ENCODE assay signal across 1 cellular context in the genomic region with DNA sequence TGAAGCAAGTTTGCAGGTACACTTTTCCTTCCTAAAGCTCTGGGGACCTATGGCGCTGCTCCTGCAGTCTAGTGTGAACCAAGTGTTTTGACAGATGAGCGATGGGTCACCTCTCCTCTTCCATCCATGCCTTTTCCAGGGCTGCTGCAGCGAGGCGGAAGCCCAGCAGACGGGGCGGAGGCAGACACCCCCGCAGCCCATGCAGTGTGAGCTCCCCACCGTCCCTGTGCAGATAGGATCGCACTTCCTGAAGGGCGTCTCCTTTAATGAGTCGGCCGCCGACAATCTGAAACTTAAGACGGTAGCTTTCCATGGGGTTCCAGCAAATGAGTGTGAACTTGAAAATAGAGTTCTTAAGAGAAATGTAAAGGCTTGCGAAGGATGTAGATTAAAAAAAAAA.
TF ChIP-seq lines count a peak whose summit lies in the region.

No MANE protein-coding gene starts in this region.

TF ChIP-seq in K562, 482 proteins besides CTCF, POLR2A, EP300 and RAD21 (continued from another document):
- TF ChIP-seq, protein P1, sequence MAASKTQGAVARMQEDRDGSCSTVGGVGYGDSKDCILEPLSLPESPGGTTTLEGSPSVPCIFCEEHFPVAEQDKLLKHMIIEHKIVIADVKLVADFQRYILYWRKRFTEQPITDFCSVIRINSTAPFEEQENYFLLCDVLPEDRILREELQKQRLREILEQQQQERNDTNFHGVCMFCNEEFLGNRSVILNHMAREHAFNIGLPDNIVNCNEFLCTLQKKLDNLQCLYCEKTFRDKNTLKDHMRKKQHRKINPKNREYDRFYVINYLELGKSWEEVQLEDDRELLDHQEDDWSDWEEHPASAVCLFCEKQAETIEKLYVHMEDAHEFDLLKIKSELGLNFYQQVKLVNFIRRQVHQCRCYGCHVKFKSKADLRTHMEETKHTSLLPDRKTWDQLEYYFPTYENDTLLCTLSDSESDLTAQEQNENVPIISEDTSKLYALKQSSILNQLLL (CRISPR knock-in tag; IDR thresholded peaks at IDR 0.05; ENCODE audit: borderline replicate concordance), result no peak
- TF ChIP-seq MAZ (CRISPR knock-in tag; conservative IDR thresholded peaks at IDR 0.05 in 1 of 2, IDR thresholded peaks at IDR 0.05 in 1 of 2), result peak in 1 of 2 experiments; percentile 80; a peak in 1 of 4 replicates
- TF ChIP-seq, protein P2, sequence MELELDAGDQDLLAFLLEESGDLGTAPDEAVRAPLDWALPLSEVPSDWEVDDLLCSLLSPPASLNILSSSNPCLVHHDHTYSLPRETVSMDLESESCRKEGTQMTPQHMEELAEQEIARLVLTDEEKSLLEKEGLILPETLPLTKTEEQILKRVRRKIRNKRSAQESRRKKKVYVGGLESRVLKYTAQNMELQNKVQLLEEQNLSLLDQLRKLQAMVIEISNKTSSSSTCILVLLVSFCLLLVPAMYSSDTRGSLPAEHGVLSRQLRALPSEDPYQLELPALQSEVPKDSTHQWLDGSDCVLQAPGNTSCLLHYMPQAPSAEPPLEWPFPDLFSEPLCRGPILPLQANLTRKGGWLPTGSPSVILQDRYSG (tag; conservative IDR thresholded peaks at IDR 0.05; ENCODE audit: low read depth), result no peak
- TF ChIP-seq ZKSCAN1 (IDR thresholded peaks at IDR 0.05; ENCODE audit: low read depth, low read length), result no peak
- TF ChIP-seq SMAD4 (CRISPR knock-in tag; conservative IDR thresholded peaks at IDR 0.05), result peak; percentile 100
- TF ChIP-seq GATA2 (CRISPR knock-in tag; IDR thresholded peaks at IDR 0.05), result peak; percentile 93
- TF ChIP-seq PCBP1 (IDR thresholded peaks at IDR 0.05; ENCODE audit: low read depth, low read length, poor library complexity, severe bottlenecking), result no peak
- peak; percentile 78 for TF ChIP-seq CXXC5 (CRISPR knock-in tag; IDR thresholded peaks at IDR 0.05)
- peak; percentile 46 to 66; a peak in 3 of 4 replicates for TF ChIP-seq TRIM24 (IDR thresholded peaks at IDR 0.05)
- TF ChIP-seq PYGO2 (tag; IDR thresholded peaks at IDR 0.05), result no peak
- TF ChIP-seq, protein P3, sequence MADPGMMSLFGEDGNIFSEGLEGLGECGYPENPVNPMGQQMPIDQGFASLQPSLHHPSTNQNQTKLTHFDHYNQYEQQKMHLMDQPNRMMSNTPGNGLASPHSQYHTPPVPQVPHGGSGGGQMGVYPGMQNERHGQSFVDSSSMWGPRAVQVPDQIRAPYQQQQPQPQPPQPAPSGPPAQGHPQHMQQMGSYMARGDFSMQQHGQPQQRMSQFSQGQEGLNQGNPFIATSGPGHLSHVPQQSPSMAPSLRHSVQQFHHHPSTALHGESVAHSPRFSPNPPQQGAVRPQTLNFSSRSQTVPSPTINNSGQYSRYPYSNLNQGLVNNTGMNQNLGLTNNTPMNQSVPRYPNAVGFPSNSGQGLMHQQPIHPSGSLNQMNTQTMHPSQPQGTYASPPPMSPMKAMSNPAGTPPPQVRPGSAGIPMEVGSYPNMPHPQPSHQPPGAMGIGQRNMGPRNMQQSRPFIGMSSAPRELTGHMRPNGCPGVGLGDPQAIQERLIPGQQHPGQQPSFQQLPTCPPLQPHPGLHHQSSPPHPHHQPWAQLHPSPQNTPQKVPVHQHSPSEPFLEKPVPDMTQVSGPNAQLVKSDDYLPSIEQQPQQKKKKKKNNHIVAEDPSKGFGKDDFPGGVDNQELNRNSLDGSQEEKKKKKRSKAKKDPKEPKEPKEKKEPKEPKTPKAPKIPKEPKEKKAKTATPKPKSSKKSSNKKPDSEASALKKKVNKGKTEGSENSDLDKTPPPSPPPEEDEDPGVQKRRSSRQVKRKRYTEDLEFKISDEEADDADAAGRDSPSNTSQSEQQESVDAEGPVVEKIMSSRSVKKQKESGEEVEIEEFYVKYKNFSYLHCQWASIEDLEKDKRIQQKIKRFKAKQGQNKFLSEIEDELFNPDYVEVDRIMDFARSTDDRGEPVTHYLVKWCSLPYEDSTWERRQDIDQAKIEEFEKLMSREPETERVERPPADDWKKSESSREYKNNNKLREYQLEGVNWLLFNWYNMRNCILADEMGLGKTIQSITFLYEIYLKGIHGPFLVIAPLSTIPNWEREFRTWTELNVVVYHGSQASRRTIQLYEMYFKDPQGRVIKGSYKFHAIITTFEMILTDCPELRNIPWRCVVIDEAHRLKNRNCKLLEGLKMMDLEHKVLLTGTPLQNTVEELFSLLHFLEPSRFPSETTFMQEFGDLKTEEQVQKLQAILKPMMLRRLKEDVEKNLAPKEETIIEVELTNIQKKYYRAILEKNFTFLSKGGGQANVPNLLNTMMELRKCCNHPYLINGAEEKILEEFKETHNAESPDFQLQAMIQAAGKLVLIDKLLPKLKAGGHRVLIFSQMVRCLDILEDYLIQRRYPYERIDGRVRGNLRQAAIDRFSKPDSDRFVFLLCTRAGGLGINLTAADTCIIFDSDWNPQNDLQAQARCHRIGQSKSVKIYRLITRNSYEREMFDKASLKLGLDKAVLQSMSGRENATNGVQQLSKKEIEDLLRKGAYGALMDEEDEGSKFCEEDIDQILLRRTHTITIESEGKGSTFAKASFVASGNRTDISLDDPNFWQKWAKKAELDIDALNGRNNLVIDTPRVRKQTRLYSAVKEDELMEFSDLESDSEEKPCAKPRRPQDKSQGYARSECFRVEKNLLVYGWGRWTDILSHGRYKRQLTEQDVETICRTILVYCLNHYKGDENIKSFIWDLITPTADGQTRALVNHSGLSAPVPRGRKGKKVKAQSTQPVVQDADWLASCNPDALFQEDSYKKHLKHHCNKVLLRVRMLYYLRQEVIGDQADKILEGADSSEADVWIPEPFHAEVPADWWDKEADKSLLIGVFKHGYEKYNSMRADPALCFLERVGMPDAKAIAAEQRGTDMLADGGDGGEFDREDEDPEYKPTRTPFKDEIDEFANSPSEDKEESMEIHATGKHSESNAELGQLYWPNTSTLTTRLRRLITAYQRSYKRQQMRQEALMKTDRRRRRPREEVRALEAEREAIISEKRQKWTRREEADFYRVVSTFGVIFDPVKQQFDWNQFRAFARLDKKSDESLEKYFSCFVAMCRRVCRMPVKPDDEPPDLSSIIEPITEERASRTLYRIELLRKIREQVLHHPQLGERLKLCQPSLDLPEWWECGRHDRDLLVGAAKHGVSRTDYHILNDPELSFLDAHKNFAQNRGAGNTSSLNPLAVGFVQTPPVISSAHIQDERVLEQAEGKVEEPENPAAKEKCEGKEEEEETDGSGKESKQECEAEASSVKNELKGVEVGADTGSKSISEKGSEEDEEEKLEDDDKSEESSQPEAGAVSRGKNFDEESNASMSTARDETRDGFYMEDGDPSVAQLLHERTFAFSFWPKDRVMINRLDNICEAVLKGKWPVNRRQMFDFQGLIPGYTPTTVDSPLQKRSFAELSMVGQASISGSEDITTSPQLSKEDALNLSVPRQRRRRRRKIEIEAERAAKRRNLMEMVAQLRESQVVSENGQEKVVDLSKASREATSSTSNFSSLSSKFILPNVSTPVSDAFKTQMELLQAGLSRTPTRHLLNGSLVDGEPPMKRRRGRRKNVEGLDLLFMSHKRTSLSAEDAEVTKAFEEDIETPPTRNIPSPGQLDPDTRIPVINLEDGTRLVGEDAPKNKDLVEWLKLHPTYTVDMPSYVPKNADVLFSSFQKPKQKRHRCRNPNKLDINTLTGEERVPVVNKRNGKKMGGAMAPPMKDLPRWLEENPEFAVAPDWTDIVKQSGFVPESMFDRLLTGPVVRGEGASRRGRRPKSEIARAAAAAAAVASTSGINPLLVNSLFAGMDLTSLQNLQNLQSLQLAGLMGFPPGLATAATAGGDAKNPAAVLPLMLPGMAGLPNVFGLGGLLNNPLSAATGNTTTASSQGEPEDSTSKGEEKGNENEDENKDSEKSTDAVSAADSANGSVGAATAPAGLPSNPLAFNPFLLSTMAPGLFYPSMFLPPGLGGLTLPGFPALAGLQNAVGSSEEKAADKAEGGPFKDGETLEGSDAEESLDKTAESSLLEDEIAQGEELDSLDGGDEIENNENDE (IDR thresholded peaks at IDR 0.05; ENCODE audit: low read depth, low read length), result no peak
- TF ChIP-seq GTF2E2 (tag; IDR thresholded peaks at IDR 0.05), result no peak
- TF ChIP-seq KLF13 (tag; IDR thresholded peaks at IDR 0.05; ENCODE audit: borderline replicate concordance, low read depth), result no peak
- no peak for TF ChIP-seq SAFB2 (IDR thresholded peaks at IDR 0.05; ENCODE audit: borderline replicate concordance, low read depth, low read length, severe bottlenecking)
- TF ChIP-seq, protein P4, sequence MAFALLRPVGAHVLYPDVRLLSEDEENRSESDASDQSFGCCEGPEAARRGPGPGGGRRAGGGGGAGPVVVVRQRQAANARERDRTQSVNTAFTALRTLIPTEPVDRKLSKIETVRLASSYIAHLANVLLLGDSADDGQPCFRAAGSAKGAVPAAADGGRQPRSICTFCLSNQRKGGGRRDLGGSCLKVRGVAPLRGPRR (CRISPR knock-in tag; IDR thresholded peaks at IDR 0.05), result no peak
- peak; percentile 89 for TF ChIP-seq NCOR1 (IDR thresholded peaks at IDR 0.05)
- no peak for TF ChIP-seq PHF21A (IDR thresholded peaks at IDR 0.05; ENCODE audit: borderline replicate concordance, low read depth)
